In the genomic region with DNA sequence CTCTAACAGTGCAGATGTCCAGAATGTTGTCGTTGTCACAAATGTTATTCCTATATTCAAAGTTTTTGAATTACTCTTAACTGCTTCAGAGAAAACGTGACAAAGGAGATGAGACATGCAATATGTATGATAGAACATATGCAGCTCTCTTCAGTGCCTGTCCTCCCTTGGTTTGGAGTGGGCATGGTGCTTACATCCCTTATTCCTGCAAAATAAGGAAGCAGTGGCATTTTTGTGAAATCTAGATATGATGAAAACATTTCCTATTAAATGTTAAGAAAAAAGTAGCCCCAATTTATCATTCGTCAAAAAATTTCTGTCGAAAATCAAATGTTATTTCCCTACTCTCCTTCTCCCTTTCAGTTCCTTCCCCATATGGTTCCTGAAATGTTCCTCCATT, we compare ENCODE assay signal across 20 cellular contexts.
"Had no signal": no experiment of that assay in that cellular context is flagged by ENCODE, and none has a peak within 500 bp of the region (broad histone marks: within the 10 kb centered on the region; RNA-seq: fewer than 3 reads in every experiment).

No MANE protein-coding gene starts in this region.

- ATAC-seq: natural killer cell treated with Interleukin-12 subunit alpha and Interleukin-12 subunit beta and Interleukin-15 and Interleukin-18, amount 100 ng/mL, for 72 hours; right lobe of liver; stimulated activated memory B cell treated with anti-CD40 and anti-IgM and Interleukin-4, amounts not matched to agents 10 μg/mL and 1 μg/mL and 100 μg/mL, for 72 hours; stimulated activated naive CD8-positive, alpha-beta T cell treated with anti-CD3 and anti-CD28 coated beads, Interleukin-15, amount 100 ng/mL, for 72 hours had no signal

- H3K27me3 Mint-ChIP-seq: natural killer cell treated with Interleukin-12 subunit alpha and Interleukin-12 subunit beta and Interleukin-15 and Interleukin-18, amount 100 ng/mL, for 72 hours; progenitor cell of endocrine pancreas; stimulated activated memory B cell treated with anti-CD40 and anti-IgM and Interleukin-4, amounts not matched to agents 10 μg/mL and 1 μg/mL and 100 μg/mL, for 72 hours; stimulated activated naive CD8-positive, alpha-beta T cell treated with anti-CD3 and anti-CD28 coated beads, Interleukin-15, amount 100 ng/mL, for 72 hours; type B pancreatic cell had no signal

- DNase-seq: hypothalamus; immature natural killer cell; kidney; left ventricle myocardium inferior; mesendoderm; naive B cell; ovary; right lobe of liver; stimulated activated CD4-positive, alpha-beta T cell treated with anti-CD3 and anti-CD28 coated beads, Interleukin-1b, Interleukin-23, amount 100 ng/mL, for 48 hours; stimulated activated CD4-positive, alpha-beta T cell treated with anti-CD3 and anti-CD28 coated beads, Interleukin-2, amount 100 ng/mL, for 48 hours; stimulated activated CD4-positive, alpha-beta T cell treated with anti-CD3 and anti-CD28 coated beads, Interleukin-4, amount 100 ng/mL, for 4 hours; stimulated activated CD8-positive, alpha-beta memory T cell treated with anti-CD3 and anti-CD28 coated beads, Interleukin-4, amount 100 ng/mL, for 48 hours; stimulated activated naive CD4-positive, alpha-beta T cell treated with Interleukin-2 at 50 U/mL for 16 hours; stimulated activated naive CD8-positive, alpha-beta T cell treated with anti-CD3 and anti-CD28 coated beads, Interleukin-15, amount 100 ng/mL, for 72 hours; substantia nigra had no signal

- H3K4me1 Mint-ChIP-seq: immature natural killer cell; mesothelial cell of epicardium; naive B cell; stimulated activated naive CD8-positive, alpha-beta T cell treated with anti-CD3 and anti-CD28 coated beads, Interleukin-15, amount 100 ng/mL, for 72 hours had no signal

- H3K36me3 Mint-ChIP-seq: immature natural killer cell; mesothelial cell of epicardium; naive B cell; natural killer cell treated with Interleukin-12 subunit alpha and Interleukin-12 subunit beta and Interleukin-15 and Interleukin-18, amount 100 ng/mL, for 72 hours; stimulated activated memory B cell treated with anti-CD40 and anti-IgM and Interleukin-4, amounts not matched to agents 10 μg/mL and 1 μg/mL and 100 μg/mL, for 72 hours; type B pancreatic cell had no signal

- H3K9me3 Mint-ChIP-seq: mesothelial cell of epicardium; stimulated activated memory B cell treated with anti-CD40 and anti-IgM and Interleukin-4, amounts not matched to agents 10 μg/mL and 1 μg/mL and 100 μg/mL, for 72 hours; type B pancreatic cell had no signal

- H3K4me3 Mint-ChIP-seq: immature natural killer cell; mesothelial cell of epicardium; naive B cell; natural killer cell treated with Interleukin-12 subunit alpha and Interleukin-12 subunit beta and Interleukin-15 and Interleukin-18, amount 100 ng/mL, for 72 hours; stimulated activated memory B cell treated with anti-CD40 and anti-IgM and Interleukin-4, amounts not matched to agents 10 μg/mL and 1 μg/mL and 100 μg/mL, for 72 hours; stimulated activated naive CD8-positive, alpha-beta T cell treated with anti-CD3 and anti-CD28 coated beads, Interleukin-15, amount 100 ng/mL, for 72 hours; type B pancreatic cell had no signal

- H3K27ac Mint-ChIP-seq: immature natural killer cell; mesothelial cell of epicardium; naive B cell; natural killer cell treated with Interleukin-12 subunit alpha and Interleukin-12 subunit beta and Interleukin-15 and Interleukin-18, amount 100 ng/mL, for 72 hours; progenitor cell of endocrine pancreas; stimulated activated memory B cell treated with anti-CD40 and anti-IgM and Interleukin-4, amounts not matched to agents 10 μg/mL and 1 μg/mL and 100 μg/mL, for 72 hours; stimulated activated naive CD8-positive, alpha-beta T cell treated with anti-CD3 and anti-CD28 coated beads, Interleukin-15, amount 100 ng/mL, for 72 hours; type B pancreatic cell had no signal
